ENCODE assay signal across 31 cellular contexts in the genomic region with DNA sequence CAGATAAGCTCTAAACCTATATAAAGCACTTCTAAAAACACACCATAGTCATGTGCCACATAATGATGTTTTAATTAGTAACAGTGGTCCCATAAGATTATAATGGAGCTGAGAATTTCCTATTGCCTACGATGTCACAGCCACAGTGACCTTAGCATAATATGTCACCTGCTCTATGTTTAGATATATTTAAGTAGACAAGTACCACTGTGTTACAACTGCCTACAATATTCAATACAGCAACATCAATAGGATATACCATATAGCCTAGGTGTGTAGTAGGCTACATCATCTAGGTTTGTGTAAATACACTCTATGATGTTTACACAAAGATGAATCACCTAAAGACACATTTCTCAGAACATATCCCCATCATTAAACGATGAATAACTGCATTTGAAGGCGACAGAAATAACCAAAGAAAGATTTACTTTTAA. TPM values are rescaled to one million over a fixed set of nuclear protein-coding genes. Genes with fewer than 3 reads are reported as not detected.
DNase-seq lines count a peak whose midpoint lies in the region; ATAC-seq and TF ChIP-seq lines count a peak whose summit lies in the region.
"Had no signal": no experiment of that assay in that cellular context is flagged by ENCODE, and none has a peak within 500 bp of the region (broad histone marks: within the 10 kb centered on the region; RNA-seq: fewer than 3 reads in every experiment).

No MANE protein-coding gene starts in this region.

- H3K4me3 ChIP-seq in right cardiac atrium (ENCODE audit: low read length) (no peak overlapping the region), HEK293 (ENCODE audit: low read depth, low read length) (no peak overlapping the region), RWPE2 (ENCODE audit: severe bottlenecking) (no peak overlapping the region)
- H3K4me3 ChIP-seq: BLaER1, skin epidermis, upper lobe of right lung had no signal

- no peaks in the 10 kb centered on the region for H3K27me3 Mint-ChIP-seq in WTC11 (ENCODE audit: low read depth)

- H3K4me3 Mint-ChIP-seq in WTC11: no peak overlapping the region

- H3K9me3 ChIP-seq in right cardiac atrium (ENCODE audit: control insufficient read depth, low read length) (no peaks in the 10 kb centered on the region), HEK293 (ENCODE audit: control insufficient read depth, insufficient read depth, low read depth, low read length) (no peaks in the 10 kb centered on the region), RWPE2 (ENCODE audit: severe bottlenecking) (no peaks in the 10 kb centered on the region)
- H3K9me3 ChIP-seq: upper lobe of right lung had no signal

- peaks cover 4% of the 10 kb centered on the region for H3K4me1 ChIP-seq in right cardiac atrium (ENCODE audit: control insufficient read depth, insufficient read depth, low read length)
- no peaks in the 10 kb centered on the region for H3K4me1 ChIP-seq in HEK293 (ENCODE audit: control insufficient read depth, insufficient read depth, low read length)
- peaks cover 13% of the 10 kb centered on the region for H3K4me1 ChIP-seq in RWPE2 (ENCODE audit: insufficient read depth, poor library complexity, severe bottlenecking)
- H3K4me1 ChIP-seq: BLaER1, upper lobe of right lung had no signal

- intact Hi-C loops in Right ventricle myocardium inferior (cut with DNase I) (no loop called here), right cardiac atrium (cut with DNase I) (no loop called here), left colon (cut with DNase I, micrococcal nuclease) (no loop called here)

- no peak overlapping the region for H3K27ac ChIP-seq in right cardiac atrium (ENCODE audit: low read length)
- no peak overlapping the region for H3K27ac ChIP-seq in HEK293 (ENCODE audit: extremely low read depth, low read depth, low read length)
- H3K27ac ChIP-seq in RWPE2 (ENCODE audit: poor library complexity, severe bottlenecking): no peak overlapping the region
- H3K27ac ChIP-seq: BLaER1, KMS-11, RWPE1, skin epidermis, upper lobe of right lung had no signal

- peaks cover 20% of the 10 kb centered on the region for H3K9me3 Mint-ChIP-seq in WTC11
- H3K9me3 Mint-ChIP-seq: activated naive CD4-positive, alpha-beta T cell treated with anti-CD3 and anti-CD28 coated beads, Interleukin-2, amount 50 U/mL, for 72 hours had no signal

- H3K36me3 ChIP-seq in HEK293 (ENCODE audit: control insufficient read depth in 2 of 2, insufficient read depth in 1 of 2, low read length in 2 of 2): no peaks in the 10 kb centered on the region; a peak in 1 of 3 replicates
- no peaks in the 10 kb centered on the region for H3K36me3 ChIP-seq in RWPE2 (ENCODE audit: low read depth)
- H3K36me3 ChIP-seq: upper lobe of right lung had no signal

- POLR2A ChIA-PET in HEK293 (lab: Yijun Ruan, JAX) (no interaction called here), WTC11 (lab: Charles Lee) (no interaction called here), HEK293T (lab: Yijun Ruan, JAX) (no interaction called here)

- TF ChIP-seq CTCF in HEK293 (tag by site-specific recombination; IDR thresholded peaks at IDR 0.05) (no peak), RWPE2 (IDR thresholded peaks at IDR 0.05; ENCODE audit: poor library complexity, severe bottlenecking) (no peak), WTC11 (IDR thresholded peaks at IDR 0.05) (no peak)

- H3K27me3 ChIP-seq in right cardiac atrium (ENCODE audit: control insufficient read depth, insufficient read depth) (no peaks in the 10 kb centered on the region), RWPE2 (ENCODE audit: insufficient read depth, poor library complexity, severe bottlenecking) (no peaks in the 10 kb centered on the region)
- H3K27me3 ChIP-seq: BLaER1, upper lobe of right lung had no signal

- peaks cover 7% of the 10 kb centered on the region; the same call in 1 of the 2 replicates for H3K36me3 Mint-ChIP-seq in WTC11
- H3K36me3 Mint-ChIP-seq: activated naive CD4-positive, alpha-beta T cell treated with anti-CD3 and anti-CD28 coated beads, Interleukin-2, amount 50 U/mL, for 72 hours had no signal

- no peak overlapping the region for H3K27ac Mint-ChIP-seq in WTC11
- H3K27ac Mint-ChIP-seq: activated naive CD4-positive, alpha-beta T cell treated with anti-CD3 and anti-CD28 coated beads, Interleukin-2, amount 50 U/mL, for 72 hours had no signal

- WGBS in right cardiac atrium: 83% methylated on average over 3 of the region's 3 CpGs

- CTCF ChIA-PET in HEK293 (lab: Yijun Ruan, JAX) (no interaction called here), WTC11 (lab: Charles Lee) (no interaction called here), HEK293T (lab: Yijun Ruan, JAX) (no interaction called here)

- DNase-seq in Right ventricle myocardium inferior (ENCODE audit: missing footprints): no peak
- DNase-seq in right cardiac atrium: no peak
- no peak for DNase-seq in RWPE2 (ENCODE audit: low spot score)
- DNase-seq in left colon: no peak
- DNase-seq in WTC11 (ENCODE audit: low spot score): no peak
- no peak for DNase-seq in HEK293T (ENCODE audit: extremely low spot score)
- DNase-seq: activated CD4-positive, alpha-beta T cell treated with anti-CD3 and anti-CD28 coated beads, Interleukin-2, amount 50 U/mL, for 4 hours; activated CD4-positive, CD25-positive, alpha-beta regulatory T cell; activated CD8-positive, alpha-beta memory T cell treated with anti-CD3 and anti-CD28 coated beads, Interleukin-2, amount 50 U/mL, for 4 hours; anterior cingulate cortex; Calu3; central memory CD4-positive, alpha-beta T cell; dermis blood vessel endothelial cell; glutamatergic neuron; GOT3; MV-4-11; NCI-H1694; NCI-H2171; NCI-H526; nucleus accumbens; stimulated activated CD4-positive, alpha-beta T cell treated with anti-CD3 and anti-CD28 coated beads, Interleukin-2, amount 100 ng/mL, for 24 hours; substantia nigra; upper lobe of right lung had no signal

- ATAC-seq in Right ventricle myocardium inferior: peak; percentile 28
- ATAC-seq in right cardiac atrium: no peak
- peak; percentile 85 for ATAC-seq in RWPE2 (ENCODE audit: low read depth)
- peak; percentile 86 for ATAC-seq in left colon
- ATAC-seq in WTC11: no peak
- ATAC-seq in HG02840 (IDR thresholded peaks at IDR 0.05; ENCODE audit: low FRiP score, unreplicated experiment): no peak
- ATAC-seq: activated naive CD4-positive, alpha-beta T cell treated with anti-CD3 and anti-CD28 coated beads, Interleukin-2, amount 50 U/mL, for 72 hours; upper lobe of right lung had no signal

- H3K4me1 Mint-ChIP-seq in WTC11: peaks cover 8% of the 10 kb centered on the region

TF ChIP-seq in HEK293, 187 proteins besides CTCF, POLR2A, EP300 and RAD21 (continues in another document):
- no peak for TF ChIP-seq ZNF629 (tag by site-specific recombination; IDR thresholded peaks at IDR 0.05)
- TF ChIP-seq SP3 (tag by site-specific recombination; IDR thresholded peaks at IDR 0.05): peak; percentile 14; the same call in 1 of the 2 replicates
- TF ChIP-seq ZNF623 (tag by site-specific recombination; IDR thresholded peaks at IDR 0.05): no peak
- TF ChIP-seq, protein P1, sequence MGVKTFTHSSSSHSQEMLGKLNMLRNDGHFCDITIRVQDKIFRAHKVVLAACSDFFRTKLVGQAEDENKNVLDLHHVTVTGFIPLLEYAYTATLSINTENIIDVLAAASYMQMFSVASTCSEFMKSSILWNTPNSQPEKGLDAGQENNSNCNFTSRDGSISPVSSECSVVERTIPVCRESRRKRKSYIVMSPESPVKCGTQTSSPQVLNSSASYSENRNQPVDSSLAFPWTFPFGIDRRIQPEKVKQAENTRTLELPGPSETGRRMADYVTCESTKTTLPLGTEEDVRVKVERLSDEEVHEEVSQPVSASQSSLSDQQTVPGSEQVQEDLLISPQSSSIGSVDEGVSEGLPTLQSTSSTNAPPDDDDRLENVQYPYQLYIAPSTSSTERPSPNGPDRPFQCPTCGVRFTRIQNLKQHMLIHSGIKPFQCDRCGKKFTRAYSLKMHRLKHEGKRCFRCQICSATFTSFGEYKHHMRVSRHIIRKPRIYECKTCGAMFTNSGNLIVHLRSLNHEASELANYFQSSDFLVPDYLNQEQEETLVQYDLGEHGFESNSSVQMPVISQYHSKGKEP (tag by site-specific recombination; IDR thresholded peaks at IDR 0.05): no peak

TF ChIP-seq in WTC11, 78 proteins besides CTCF, POLR2A, EP300 and RAD21 (continues in another document):
- no peak for TF ChIP-seq NR2C2 (CRISPR knock-in tag; IDR thresholded peaks at IDR 0.05)

TF ChIP-seq in HEK293T, 16 proteins besides CTCF, POLR2A, EP300 and RAD21:
- TF ChIP-seq L3MBTL2 (conservative IDR thresholded peaks at IDR 0.05) (no peak), FOXA1 (IDR thresholded peaks at IDR 0.05) (no peak), ELF4 (IDR thresholded peaks at IDR 0.05) (no peak), TARDBP (IDR thresholded peaks at IDR 0.05) (no peak), ZNF384 (IDR thresholded peaks at IDR 0.05) (no peak), BHLHE40 (IDR thresholded peaks at IDR 0.05; ENCODE audit: borderline replicate concordance) (no peak), HDGF (IDR thresholded peaks at IDR 0.05; ENCODE audit: borderline replicate concordance) (no peak), NFRKB (IDR thresholded peaks at IDR 0.05) (no peak), FOXK2 (IDR thresholded peaks at IDR 0.05) (no peak), CTBP1 (IDR thresholded peaks at IDR 0.05; ENCODE audit: borderline replicate concordance) (no peak), SP1 (IDR thresholded peaks at IDR 0.05) (no peak)
- TF ChIP-seq, protein P2, sequence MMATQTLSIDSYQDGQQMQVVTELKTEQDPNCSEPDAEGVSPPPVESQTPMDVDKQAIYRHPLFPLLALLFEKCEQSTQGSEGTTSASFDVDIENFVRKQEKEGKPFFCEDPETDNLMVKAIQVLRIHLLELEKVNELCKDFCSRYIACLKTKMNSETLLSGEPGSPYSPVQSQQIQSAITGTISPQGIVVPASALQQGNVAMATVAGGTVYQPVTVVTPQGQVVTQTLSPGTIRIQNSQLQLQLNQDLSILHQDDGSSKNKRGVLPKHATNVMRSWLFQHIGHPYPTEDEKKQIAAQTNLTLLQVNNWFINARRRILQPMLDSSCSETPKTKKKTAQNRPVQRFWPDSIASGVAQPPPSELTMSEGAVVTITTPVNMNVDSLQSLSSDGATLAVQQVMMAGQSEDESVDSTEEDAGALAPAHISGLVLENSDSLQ (IDR thresholded peaks at IDR 0.05): no peak

RNA-seq across cellular contexts. Expression of gene GPR22, which starts 24.5 kb away (rescaled TPM):
- total RNA-seq in Right ventricle myocardium inferior (48.7 TPM), right cardiac atrium (10 to 100 TPM; 15.8 to 50.0 (median 45.1) TPM), left colon (not detected), WTC11 (2021) (not detected in 3 replicates)
- polyA plus RNA-seq in right cardiac atrium: 16.5 TPM
- total RNA-seq: activated naive CD4-positive, alpha-beta T cell treated with anti-CD3 and anti-CD28 coated beads, Interleukin-2, amount 50 U/mL, for 72 hours; Calu3; HT1080; upper lobe of right lung had no signal

Comparison
In these comparisons a context has a peak if more than half of its experiments do, and no peak if none do; other contexts are left out.
1. ATAC-seq: peak in Right ventricle myocardium inferior (single experiment), RWPE2 (single experiment) and left colon (single experiment); none in right cardiac atrium (0 of 2), WTC11 (single experiment) and HG02840 (single experiment).
2. RNA of gene GPR22, which starts 24.5 kb away (total RNA-seq): 48.7 TPM in Right ventricle myocardium inferior (single experiment) and 15.8 to 50.0 TPM in right cardiac atrium; not detected in left colon and not detected in WTC11; every median in the first group is over 10 times any median in the second.